Comparison of ENCODE assay signal across 1 cellular context in genomic region chr9:131236161-131236560, GRCh38.
TF ChIP-seq lines count a peak whose summit lies in the region.

No MANE protein-coding gene starts in this region.

TF ChIP-seq in HepG2, 621 proteins besides CTCF, POLR2A, EP300 and RAD21:
- no peak for TF ChIP-seq HOMEZ (CRISPR knock-in tag; IDR thresholded peaks at IDR 0.05; ENCODE audit: low read depth)
- TF ChIP-seq E2F2 (CRISPR knock-in tag; IDR thresholded peaks at IDR 0.05; ENCODE audit: borderline replicate concordance) = no peak
- TF ChIP-seq ZNF782 (CRISPR knock-in tag; IDR thresholded peaks at IDR 0.05; ENCODE audit: borderline replicate concordance) = no peak
- no peak for TF ChIP-seq ZSCAN31 (CRISPR knock-in tag; IDR thresholded peaks at IDR 0.05; ENCODE audit: low read depth)
- no peak for TF ChIP-seq RERE (CRISPR knock-in tag; IDR thresholded peaks at IDR 0.05; ENCODE audit: low read depth)
- no peak for TF ChIP-seq ZBTB38 (CRISPR knock-in tag; IDR thresholded peaks at IDR 0.05)
- no peak for TF ChIP-seq MTERF4 (CRISPR knock-in tag; IDR thresholded peaks at IDR 0.05)
- TF ChIP-seq THRA (CRISPR knock-in tag; IDR thresholded peaks at IDR 0.05; ENCODE audit: borderline replicate concordance) = no peak
- no peak for TF ChIP-seq ZNF333 (CRISPR knock-in tag; IDR thresholded peaks at IDR 0.05; ENCODE audit: borderline replicate concordance)
- TF ChIP-seq NPAS2 (CRISPR knock-in tag; IDR thresholded peaks at IDR 0.05; ENCODE audit: borderline replicate concordance) = no peak
- no peak for TF ChIP-seq MBNL3 (CRISPR knock-in tag; conservative IDR thresholded peaks at IDR 0.05)
- TF ChIP-seq ZNF446 (CRISPR knock-in tag; IDR thresholded peaks at IDR 0.05) = no peak
- no peak for TF ChIP-seq ZNF337 (CRISPR knock-in tag; IDR thresholded peaks at IDR 0.05; ENCODE audit: borderline replicate concordance, low read depth)
- TF ChIP-seq RFXANK (CRISPR knock-in tag; IDR thresholded peaks at IDR 0.05) = no peak
- no peak for TF ChIP-seq ATF6 (CRISPR knock-in tag; conservative IDR thresholded peaks at IDR 0.05)
- no peak for TF ChIP-seq NFYB (CRISPR knock-in tag; IDR thresholded peaks at IDR 0.05)
- TF ChIP-seq MLX (CRISPR knock-in tag; IDR thresholded peaks at IDR 0.05) = no peak
